Comparison of ENCODE assay signal across 8 cellular contexts in genomic region chr14:89619616-89620273, GRCh38.
A peak's percentile ranks its signal among the peaks of the same experiment; 100 is the strongest.
DNase-seq lines count a peak whose midpoint lies in the region; ATAC-seq and TF ChIP-seq lines count a peak whose summit lies in the region.

No MANE protein-coding gene starts in this region.

- H3K27ac ChIP-seq in SK-N-MC (no peak overlapping the region), skeletal muscle tissue (ENCODE audit: low read depth, low read length) (no peak overlapping the region), adrenal gland (peak overlapping the region in 1 of 5 donors; percentile 75)

- no peak for DNase-seq in H7
- DNase-seq in SK-N-MC (ENCODE audit: low read depth, low spot score) = no peak
- no peak for DNase-seq in foreskin fibroblast
- DNase-seq in D341Med (ENCODE audit: low spot score) = no peak
- DNase-seq in adrenal gland = no peak

- no peaks in the 10 kb centered on the region for H3K36me3 ChIP-seq in H7 (replicated peaks; ENCODE audit: control insufficient read depth, insufficient read depth, low read length)
- no peaks in the 10 kb centered on the region for H3K36me3 ChIP-seq in SK-N-MC (ENCODE audit: insufficient read depth, low read length)
- no peaks in the 10 kb centered on the region for H3K36me3 ChIP-seq in skeletal muscle tissue (ENCODE audit: control insufficient read depth in 3 of 3, insufficient read depth in 3 of 3, low read length in 3 of 3)
- H3K36me3 ChIP-seq in adrenal gland (replicated peaks in 1 of 2) = no peaks in the 10 kb centered on the region

- peaks cover 14 to 24% (median 16%) of the 10 kb centered on the region in 3 donors for H3K4me1 ChIP-seq in skeletal muscle tissue (ENCODE audit: control insufficient read depth in 3 of 3, insufficient read depth in 3 of 3, low read length in 3 of 3)
- H3K4me1 ChIP-seq in adrenal gland (replicated peaks in 1 of 2) = peaks cover 5 to 37% of the 10 kb centered on the region in 2 donors

- no peaks in the 10 kb centered on the region for H3K27me3 ChIP-seq in H7 (ENCODE audit: control insufficient read depth, insufficient read depth, low read length)
- H3K27me3 ChIP-seq in skeletal muscle tissue (ENCODE audit: control insufficient read depth in 3 of 3, insufficient read depth in 3 of 3, low read length in 3 of 3) = no peaks in the 10 kb centered on the region
- H3K27me3 ChIP-seq in adrenal gland = no peaks in the 10 kb centered on the region

- no peak for TF ChIP-seq CTCF in foreskin fibroblast (IDR thresholded peaks at IDR 0.05; ENCODE audit: low read depth, low read length)
- no peak for TF ChIP-seq CTCF in adrenal gland (IDR thresholded peaks at IDR 0.05)

- TF ChIP-seq POLR2A in adrenal gland (IDR thresholded peaks at IDR 0.05) = no peak

- H3K9ac ChIP-seq in SK-N-MC (ENCODE audit: insufficient read length) (peak overlapping the region; percentile 62), skeletal muscle tissue (ENCODE audit: low read depth in 1 of 3, low read length in 3 of 3) (peak overlapping the region in 1 of 3 donors; percentile 92)

- no peaks in the 10 kb centered on the region for H3K9me3 ChIP-seq in SK-N-MC (ENCODE audit: low read depth, low read length)
- no peaks in the 10 kb centered on the region for H3K9me3 ChIP-seq in skeletal muscle tissue (ENCODE audit: control insufficient read depth in 3 of 3, low read length in 3 of 3)
- H3K9me3 ChIP-seq in adrenal gland (replicated peaks in 1 of 3) = no peaks in the 10 kb centered on the region

- intact Hi-C loops in adrenal gland (cut with DNase I) = loop anchor here in 1 of 2 donors (10.0 kb wide), 1 partner anchor 195 kb away; no protein-coding TSS in a partner anchor

- ATAC-seq in esophagus mucosa (no peak), GM18498 (IDR thresholded peaks at IDR 0.05; ENCODE audit: unreplicated experiment) (no peak)

- H3K4me3 ChIP-seq in H7 (ENCODE audit: insufficient read depth, low read depth, low read length) (peak overlapping the region; percentile 70), SK-N-MC (peak overlapping the region; percentile 88), foreskin fibroblast (ENCODE audit: low read depth in 1 of 2, low read length in 2 of 2) (peak overlapping the region; percentile 60 to 76), skeletal muscle tissue (ENCODE audit: low read length in 3 of 3) (peak overlapping the region in 2 of 3 donors; percentile 70 to 87), adrenal gland (peak overlapping the region in 2 of 4 donors; percentile 49 to 93)

- 79 to 83% (median 82%) methylated on average over 6 of the region's 6 CpGs for WGBS in adrenal gland, 4 donors
